Comparison of ENCODE assay signal across 18 cellular contexts in genomic region chr17:61579961-61580360, GRCh38. TPM values are rescaled to one million over a fixed set of nuclear protein-coding genes. Genes with fewer than 3 reads are reported as not detected.
DNase-seq lines count a peak whose midpoint lies in the region; ATAC-seq and TF ChIP-seq lines count a peak whose summit lies in the region.
"Had no signal": no experiment of that assay in that cellular context is flagged by ENCODE, and none has a peak within 500 bp of the region (broad histone marks: within the 10 kb centered on the region; RNA-seq: fewer than 3 reads in every experiment).

No MANE protein-coding gene starts in this region.

- no peak overlapping the region for H4K5ac ChIP-seq in H9 (ENCODE audit: insufficient read length, low read depth, low read length)

- H3F3A ChIP-seq in PC-3 (ENCODE audit: low read length, unreplicated experiment): peaks cover 5% of the 10 kb centered on the region

- no peaks in the 10 kb centered on the region for H3K9me3 Mint-ChIP-seq in H9
- H3K9me3 Mint-ChIP-seq: activated T-cell treated with anti-CD3 and anti-CD28 coated beads, Interleukin-2, amount 50 U/mL, for 24 hours; effector memory CD8-positive, alpha-beta T cell had no signal

- H3K36me3 Mint-ChIP-seq in H9 (ENCODE audit: insufficient read depth in 1 of 3, low read depth in 3 of 3): no peaks in the 10 kb centered on the region
- H3K36me3 Mint-ChIP-seq: activated naive CD8-positive, alpha-beta T cell had no signal

- no peak overlapping the region for H3K4me2 ChIP-seq in H9 (ENCODE audit: insufficient read depth, insufficient read length, low read length)
- no peak overlapping the region; the same call in 1 of the 2 replicates for H3K4me2 ChIP-seq in PC-3 (ENCODE audit: low read length)
- H3K4me2 ChIP-seq in hepatocyte: peak overlapping the region; percentile 60

- no peak for ATAC-seq in PC-3
- no peak for ATAC-seq in HG02678 (IDR thresholded peaks at IDR 0.05; ENCODE audit: unreplicated experiment)
- ATAC-seq: effector memory CD8-positive, alpha-beta T cell; gastrocnemius medialis had no signal

- H3K9ac ChIP-seq in H9 (ENCODE audit: extremely low read depth, insufficient read length, low read length) (no peak overlapping the region), PC-3 (ENCODE audit: low read length) (no peak overlapping the region)

- H3K27ac Mint-ChIP-seq in H9: no peak overlapping the region
- H3K27ac Mint-ChIP-seq: activated naive CD8-positive, alpha-beta T cell; activated T-cell treated with anti-CD3 and anti-CD28 coated beads, Interleukin-2, amount 50 U/mL, for 24 hours; effector memory CD8-positive, alpha-beta T cell had no signal

- H2BK120ac ChIP-seq in H9 (ENCODE audit: low read depth, low read length, poor library complexity, severe bottlenecking): no peak overlapping the region

- H3K4me1 Mint-ChIP-seq in H9: no peaks in the 10 kb centered on the region

- H4K20me1 ChIP-seq in H9 (ENCODE audit: control insufficient read depth, insufficient read depth, insufficient read length) (no peaks in the 10 kb centered on the region), PC-3 (ENCODE audit: low read length) (no peaks in the 10 kb centered on the region), hepatocyte (ENCODE audit: insufficient read depth, poor library complexity, severe bottlenecking) (no peaks in the 10 kb centered on the region)

- POLR2A ChIA-PET in PC-3 (lab: Charles Lee; ENCODE audit: unreplicated experiment): no interaction called here

- TF ChIP-seq CTCF in H9 (conservative IDR thresholded peaks at IDR 0.05) (peak; percentile 22; the same call in 1 of the 3 replicates), PC-3 (conservative IDR thresholded peaks at IDR 0.05; ENCODE audit: low read depth, low read length) (no peak), hepatocyte (IDR thresholded peaks at IDR 0.05; ENCODE audit: poor library complexity) (peak; percentile 38)

- CTCF ChIA-PET in PC-3 (lab: Charles Lee): no interaction called here

- H3K9me2 ChIP-seq in PC-3 (replicated peaks; ENCODE audit: low read length): no peaks in the 10 kb centered on the region
- H3K9me2 ChIP-seq in hepatocyte (replicated peaks; ENCODE audit: insufficient read depth): no peaks in the 10 kb centered on the region

- no peak overlapping the region for H2BK20ac ChIP-seq in H9 (ENCODE audit: low read depth, low read length, poor library complexity, severe bottlenecking)

- H3K27ac ChIP-seq in H9 (ENCODE audit: insufficient read length, low read depth, low read length): no peak overlapping the region
- H3K27ac ChIP-seq in PC-3 (ENCODE audit: low read length): peak overlapping the region; percentile 10
- H3K27ac ChIP-seq in hepatocyte: peak overlapping the region; percentile 52
- H3K27ac ChIP-seq: cardiac muscle cell, gastrocnemius medialis, transverse colon had no signal

- H2BK12ac ChIP-seq in H9 (ENCODE audit: insufficient read length, low read depth, low read length): no peak overlapping the region

- H2AFZ ChIP-seq in H9 (ENCODE audit: low read length): no peak overlapping the region
- H2AFZ ChIP-seq in PC-3 (ENCODE audit: low read length): peak overlapping the region; percentile 15; the same call in 1 of the 2 replicates
- H2AFZ ChIP-seq in hepatocyte: peak overlapping the region; percentile 32

- no peaks in the 10 kb centered on the region for H3K79me1 ChIP-seq in H9 (ENCODE audit: insufficient read depth, low read depth, low read length, poor library complexity, severe bottlenecking)

- no peaks in the 10 kb centered on the region for H3K9me3 ChIP-seq in H9 (ENCODE audit: control insufficient read depth, low read depth, low read length)
- H3K9me3 ChIP-seq in PC-3 (ENCODE audit: low read length): no peaks in the 10 kb centered on the region
- H3K9me3 ChIP-seq in hepatocyte (ENCODE audit: low read depth): no peaks in the 10 kb centered on the region
- H3K9me3 ChIP-seq: gastrocnemius medialis, transverse colon had no signal

- H3K23ac ChIP-seq in H9 (ENCODE audit: insufficient read length, low read depth, low read length): no peak overlapping the region

- no peak overlapping the region for H3K56ac ChIP-seq in H9 (ENCODE audit: insufficient read length, low read depth, low read length)

- intact Hi-C loops in PC-3 (cut with micrococcal nuclease): no loop called here

- no peak overlapping the region for H3K4me3 ChIP-seq in PC-3 (ENCODE audit: low read length)
- no peak overlapping the region for H3K4me3 ChIP-seq in hepatocyte
- H3K4me3 ChIP-seq: cardiac muscle cell, gastrocnemius medialis, transverse colon had no signal

- H3K4me1 ChIP-seq in H9 (ENCODE audit: insufficient read depth, low read length) (no peaks in the 10 kb centered on the region), PC-3 (ENCODE audit: insufficient read depth, low read length) (peaks cover 46% of the 10 kb centered on the region), hepatocyte (ENCODE audit: insufficient read depth) (peaks cover 19% of the 10 kb centered on the region)
- H3K4me1 ChIP-seq: gastrocnemius medialis, transverse colon had no signal

- no peak overlapping the region for H4K8ac ChIP-seq in H9 (replicated peaks; ENCODE audit: insufficient read length, low read depth, low read length)

- H2BK5ac ChIP-seq in H9 (ENCODE audit: insufficient read length, low read length): no peak overlapping the region

- no peaks in the 10 kb centered on the region; the same call in none of the 2 replicates for H3K27me3 Mint-ChIP-seq in H9 (ENCODE audit: low read depth)

- no peak overlapping the region for H3K14ac ChIP-seq in H9 (ENCODE audit: insufficient read depth, low read length)

- no peak overlapping the region for H3K4me3 Mint-ChIP-seq in H9
- H3K4me3 Mint-ChIP-seq: activated naive CD8-positive, alpha-beta T cell; activated T-cell treated with anti-CD3 and anti-CD28 coated beads, Interleukin-2, amount 50 U/mL, for 24 hours; effector memory CD8-positive, alpha-beta T cell had no signal

- H3K27me3 ChIP-seq in H9 (ENCODE audit: insufficient read depth, low read length) (no peaks in the 10 kb centered on the region), PC-3 (ENCODE audit: low read length) (no peaks in the 10 kb centered on the region), hepatocyte (no peaks in the 10 kb centered on the region)
- H3K27me3 ChIP-seq: cardiac muscle cell had no signal

- no peak overlapping the region for H2BK15ac ChIP-seq in H9 (ENCODE audit: low read depth, low read length)

- no peak overlapping the region for H3T11ph ChIP-seq in H9 (ENCODE audit: low read length)

- no peak overlapping the region for H2AK5ac ChIP-seq in H9 (ENCODE audit: insufficient read length, low read length)

- H3K79me2 ChIP-seq in H9 (ENCODE audit: insufficient read depth, low read length) (no peaks in the 10 kb centered on the region), PC-3 (ENCODE audit: low read length) (no peaks in the 10 kb centered on the region), hepatocyte (no peaks in the 10 kb centered on the region)

- DNase-seq in AG08395 (ENCODE audit: low spot score) (peak; percentile 32), H9 (no peak), PC-3 (no peak), hepatocyte (ENCODE audit: low spot score) (peak; percentile 58), germinal center (ENCODE audit: low spot score) (no peak), GOT3 (lab: John Stamatoyannopoulos, UW) (no peak), NOMO-1 treated with dmso at 0.1 percent for 144 hours (lab: John Stamatoyannopoulos, UW; ENCODE audit: unreplicated experiment) (no peak)
- DNase-seq: activated T-cell treated with anti-CD3 and anti-CD28 coated beads, Interleukin-2, amount 50 U/mL, for 24 hours; effector memory CD8-positive, alpha-beta T cell; gastrocnemius medialis; NCI-H1105 treated with DMSO at 0.1 percent for 48 hours; NCI-H526; nucleus accumbens; transverse colon had no signal

- H4K91ac ChIP-seq in H9 (ENCODE audit: insufficient read length, low read depth, low read length): no peak overlapping the region

- no TSS peak for BruUV-seq in PC-3 (replicated peaks; lab: Mats Ljungman, UMichigan)

- no peak overlapping the region for H3K18ac ChIP-seq in H9 (ENCODE audit: insufficient read length, low read depth, low read length)

- H3K23me2 ChIP-seq in H9 (ENCODE audit: insufficient read length, low read depth, low read length, poor library complexity, severe bottlenecking): no peaks in the 10 kb centered on the region

- H3K4ac ChIP-seq in H9 (ENCODE audit: low read depth, low read length): no peak overlapping the region

- no peaks in the 10 kb centered on the region for H3K36me3 ChIP-seq in PC-3 (ENCODE audit: low read depth, low read length)
- H3K36me3 ChIP-seq in hepatocyte (replicated peaks; ENCODE audit: insufficient read depth, low read depth): no peaks in the 10 kb centered on the region
- H3K36me3 ChIP-seq: cardiac muscle cell, gastrocnemius medialis, transverse colon had no signal

- no CpG with 5 or more reads among the region's 9 CpGs for WGBS in H9 (ENCODE audit: extremely low coverage, insufficient read length, low lambda C conversion rate)
- 55% methylated on average over 9 of the region's 9 CpGs for WGBS in hepatocyte (ENCODE audit: low lambda C conversion rate, missing lambda C conversion rate)

RNA-seq across cellular contexts. Expression of gene NACA2, which starts 11.1 kb away (rescaled TPM):
- total RNA-seq in H9 (2021) (not detected in 2 replicates), PC-3 (2014; rRNA removed) (not detected in 2 replicates), hepatocyte (not detected in 2 replicates)
- polyA plus RNA-seq in hepatocyte: not detected in 2 replicates
- total RNA-seq: cardiac muscle cell; gastrocnemius medialis; T-helper 2 cell treated with Interferon-gamma antibody and Interleukin-4, amounts not matched to agents 100 ng/mL and 5 ng/mL, for 36 hours; transverse colon had no signal
- polyA plus RNA-seq: cardiac muscle cell had no signal

Comparison
In these comparisons a context has a peak if more than half of its experiments do, and no peak if none do; other contexts are left out.
1. DNase-seq: peak in AG08395 (single experiment) and hepatocyte (single experiment); none in H9 (single experiment), PC-3 (single experiment), germinal center (single experiment), GOT3 (single experiment) and NOMO-1 treated with dmso at 0.1 percent for 144 hours (single experiment).